Comparison of ENCODE assay signal across 9 cellular contexts in the genomic region with DNA sequence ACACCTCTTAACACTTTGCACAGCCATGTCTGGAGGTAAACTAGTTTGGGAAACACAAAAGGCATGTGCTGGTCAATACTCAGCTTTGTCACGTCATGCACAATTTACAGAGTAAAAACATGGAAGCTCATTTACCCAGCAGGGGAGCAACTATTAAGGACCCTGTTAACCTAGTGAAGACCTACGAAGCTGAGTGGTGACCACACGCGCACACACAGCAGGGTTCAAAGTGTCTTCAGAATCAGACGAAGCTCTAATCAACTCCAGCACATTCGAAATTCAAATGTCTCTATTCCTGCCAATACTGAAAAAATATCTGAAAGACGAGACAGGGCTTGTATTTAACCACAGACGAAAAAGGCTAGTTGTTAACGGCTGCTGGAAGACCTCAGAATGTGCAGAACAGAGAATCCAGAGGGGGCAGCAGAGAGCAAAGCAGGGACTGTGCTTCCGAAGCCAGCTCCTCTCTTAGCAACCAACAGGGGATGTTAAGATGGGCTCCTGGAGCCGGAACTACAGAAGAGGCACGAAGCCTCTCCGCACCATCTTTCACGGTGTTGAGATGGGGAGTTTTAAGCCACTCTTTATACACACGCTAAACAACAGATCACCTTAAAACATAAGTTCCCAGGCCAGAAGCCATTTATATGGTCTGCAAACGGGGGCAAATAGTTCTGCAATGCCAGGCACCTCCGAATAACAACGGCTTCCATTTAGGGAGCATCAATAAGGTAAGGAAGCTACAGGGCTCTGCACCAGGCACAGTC. TPM values are rescaled to one million over a fixed set of nuclear protein-coding genes. Genes with fewer than 3 reads are reported as not detected.
DNase-seq lines count a peak whose midpoint lies in the region; ATAC-seq and TF ChIP-seq lines count a peak whose summit lies in the region.
"Had no signal": no experiment of that assay in that cellular context is flagged by ENCODE, and none has a peak within 500 bp of the region (broad histone marks: within the 10 kb centered on the region; RNA-seq: fewer than 3 reads in every experiment).

No MANE protein-coding gene starts in this region.

- no peaks in the 10 kb centered on the region for H3K36me3 ChIP-seq in GM23338 (ENCODE audit: insufficient read depth)
- H3K36me3 ChIP-seq in neuronal stem cell (replicated peaks in 1 of 2; ENCODE audit: control insufficient read depth in 2 of 2, insufficient read depth in 2 of 2, low read length in 2 of 2) = no peaks in the 10 kb centered on the region
- no peaks in the 10 kb centered on the region for H3K36me3 ChIP-seq in stomach smooth muscle (ENCODE audit: control insufficient read depth in 2 of 2, insufficient read depth in 2 of 2, low read length in 2 of 2)

- peak overlapping the region; percentile 45; the same call in 1 of the 2 replicates for H3K27ac Mint-ChIP-seq in GM23338

- H3K27me3 Mint-ChIP-seq in GM23338 (ENCODE audit: insufficient read depth, low read depth, poor library complexity) = no peaks in the 10 kb centered on the region

- H2AFZ ChIP-seq in GM23338 (no peak overlapping the region), neuronal stem cell (ENCODE audit: low read length) (peak overlapping the region; percentile 87)

- TF ChIP-seq CTCF in GM23338 (conservative IDR thresholded peaks at IDR 0.05; ENCODE audit: low read depth in 2 of 2) (peak; percentile 90 to 97), foreskin keratinocyte (conservative IDR thresholded peaks at IDR 0.05) (peak; percentile 98)

- H2BK12ac ChIP-seq in neuronal stem cell (ENCODE audit: low read length) = no peak overlapping the region

- H3K4me2 ChIP-seq in GM23338 (peak overlapping the region; percentile 56), neuronal stem cell (ENCODE audit: insufficient read depth, low read length, poor library complexity, severe bottlenecking) (peak overlapping the region; percentile 42)

- H3K79me1 ChIP-seq in neuronal stem cell (ENCODE audit: low read depth, low read length) = no peaks in the 10 kb centered on the region

- H3K27ac ChIP-seq in GM23338 (ENCODE audit: low read depth) (no peak overlapping the region), foreskin keratinocyte (no peak overlapping the region), neuronal stem cell (replicated peaks; ENCODE audit: low read length) (no peak overlapping the region), stomach smooth muscle (ENCODE audit: low read length) (no peak overlapping the region)

- H3K27me3 ChIP-seq in GM23338 (ENCODE audit: insufficient read depth) = no peaks in the 10 kb centered on the region
- no peaks in the 10 kb centered on the region for H3K27me3 ChIP-seq in foreskin keratinocyte
- H3K27me3 ChIP-seq in neuronal stem cell (ENCODE audit: control insufficient read depth in 3 of 3, insufficient read depth in 3 of 3, low read depth in 1 of 3, low read length in 3 of 3) = no peaks in the 10 kb centered on the region
- H3K27me3 ChIP-seq in stomach smooth muscle (ENCODE audit: control insufficient read depth in 1 of 2, insufficient read depth in 2 of 2, low read length in 2 of 2) = no peaks in the 10 kb centered on the region

- H3K4me3 Mint-ChIP-seq in GM23338 = peak overlapping the region; percentile 66

- no peak overlapping the region for H3K14ac ChIP-seq in neuronal stem cell (ENCODE audit: low read length)

- H4K8ac ChIP-seq in neuronal stem cell (ENCODE audit: low read depth, low read length) = no peak overlapping the region

- no peaks in the 10 kb centered on the region for H3F3A ChIP-seq in GM23338 (replicated peaks; ENCODE audit: low read depth)

- DNase-seq in DMS153 (lab: John Stamatoyannopoulos, UW) (peak; percentile 72), GM23338 (ENCODE audit: low spot score) (peak; percentile 96), M059J (ENCODE audit: low read depth) (peak; percentile 84), SHP77 (lab: John Stamatoyannopoulos, UW) (peak; percentile 81 to 83), foreskin keratinocyte (peak; percentile 68 to 86), neuronal stem cell (ENCODE audit: low spot score) (peak; percentile 81)
- peak; percentile 60 for DNase-seq in activated effector memory CD4-positive, alpha-beta T cell treated with Interleukin-2 at 50 U/mL for 16 hours

- peaks cover 10% of the 10 kb centered on the region; the same call in 1 of the 2 replicates for H4K20me1 ChIP-seq in GM23338 (replicated peaks; ENCODE audit: insufficient read depth)

- no peaks in the 10 kb centered on the region for H3K36me3 Mint-ChIP-seq in GM23338 (ENCODE audit: low read depth)

- H2BK120ac ChIP-seq in neuronal stem cell (ENCODE audit: low read depth, low read length) = no peak overlapping the region

- no peak overlapping the region for H3K9ac ChIP-seq in neuronal stem cell (ENCODE audit: low read depth, low read length, poor library complexity)
- H3K9ac ChIP-seq in stomach smooth muscle (ENCODE audit: low read length in 2 of 2) = peak overlapping the region in 1 of 2 donors; percentile 36

- H2BK15ac ChIP-seq in neuronal stem cell (ENCODE audit: low read length) = no peak overlapping the region

- 0 out of 2 replicates have a peak overlapping the region, but pooled peaks have one; percentile 26 for H3K4me3 ChIP-seq in GM23338
- peak overlapping the region in 1 of 2 donors; percentile 40 for H3K4me3 ChIP-seq in neuronal stem cell (ENCODE audit: low read length in 2 of 2)
- peak overlapping the region; percentile 46 to 60 for H3K4me3 ChIP-seq in stomach smooth muscle (ENCODE audit: low read length in 2 of 2)
- H3K4me3 ChIP-seq: skin epidermis had no signal

- H3K9me3 Mint-ChIP-seq in GM23338 = no peaks in the 10 kb centered on the region; the same call in 2 of the 3 replicates

- H4K91ac ChIP-seq in neuronal stem cell (ENCODE audit: low read depth, low read length, poor library complexity) = no peak overlapping the region

- no peaks in the 10 kb centered on the region for H3K9me2 ChIP-seq in GM23338 (ENCODE audit: insufficient read depth)

- no peak overlapping the region for H2BK5ac ChIP-seq in neuronal stem cell (ENCODE audit: low read length)

- H3K79me2 ChIP-seq in GM23338 (replicated peaks; ENCODE audit: insufficient read depth) = peaks cover 23% of the 10 kb centered on the region

- H3K9me3 ChIP-seq in neuronal stem cell (replicated peaks in 1 of 2; ENCODE audit: control insufficient read depth in 2 of 2, insufficient read depth in 1 of 2, low read depth in 1 of 2, low read length in 2 of 2) (no peaks in the 10 kb centered on the region), stomach smooth muscle (ENCODE audit: control insufficient read depth in 2 of 2, low read length in 2 of 2) (no peaks in the 10 kb centered on the region)

- ATAC-seq in GM23338 = peak; percentile 96
- peak; percentile 90 for ATAC-seq in foreskin keratinocyte

- WGBS in neuronal stem cell (ENCODE audit: extremely low coverage in 2 of 2, insufficient read length in 2 of 2, insufficient replicate concordance in 1 of 2), 2 donors = no CpG with 5 or more reads among the region's 18 CpGs

- H3K4me1 Mint-ChIP-seq in GM23338 = peaks cover 18% of the 10 kb centered on the region; the same call in 2 of the 3 replicates

- H3K23ac ChIP-seq in neuronal stem cell (ENCODE audit: low read depth, low read length, poor library complexity) = no peak overlapping the region

- H3K4ac ChIP-seq in neuronal stem cell (ENCODE audit: low read length) = no peak overlapping the region

- H3K18ac ChIP-seq in neuronal stem cell (ENCODE audit: low read length) = no peak overlapping the region

- H3K4me1 ChIP-seq in GM23338 (ENCODE audit: insufficient read depth) (peaks cover 8% of the 10 kb centered on the region), foreskin keratinocyte (peaks cover 12% of the 10 kb centered on the region), neuronal stem cell (ENCODE audit: control insufficient read depth in 2 of 2, insufficient read depth in 1 of 2, low read depth in 1 of 2, low read length in 2 of 2) (peaks cover 3 to 4% of the 10 kb centered on the region in 2 donors), stomach smooth muscle (ENCODE audit: control insufficient read depth, insufficient read depth, low read length) (peaks cover 5% of the 10 kb centered on the region)

- no peak overlapping the region for H2AK5ac ChIP-seq in neuronal stem cell (ENCODE audit: low read depth, low read length)

TF ChIP-seq in GM23338, 12 proteins besides CTCF, POLR2A, EP300 and RAD21 (continues in another document):
- no peak for TF ChIP-seq NANOG (IDR thresholded peaks at IDR 0.05; ENCODE audit: borderline replicate concordance)
- TF ChIP-seq EZH2phosphoT487 (IDR thresholded peaks at IDR 0.05; ENCODE audit: unreplicated experiment) = no peak

RNA-seq across cellular contexts. Expression of gene CMTM4, which starts 45.7 kb away (rescaled TPM):
- 54.1 and 77.0 TPM in 2 replicates for total RNA-seq in GM23338 (2014; rRNA removed; shearing (Covaris generic))
- polyA plus RNA-seq in GM23338 (2016; fragmentation: Nextera tagmentation; extraction: Ambion mirVana) = 14.1 and 14.4 TPM in 2 replicates
- total RNA-seq in M059J (2014; rRNA removed; shearing (Covaris generic)) = 15.2 and 18.4 TPM in 2 replicates
- total RNA-seq in foreskin keratinocyte = 18.8 and 20.3 TPM in 2 replicates
- 5.4 and 6.6 TPM in 2 replicates for polyA plus RNA-seq in foreskin keratinocyte
- polyA plus RNA-seq in neuronal stem cell (2013, experiment 1 of 2) = 17.4 TPM
- polyA plus RNA-seq in neuronal stem cell (2013, experiment 2 of 2) = 17.4 TPM

RNA-seq across cellular contexts. Expression of gene CMTM3, which starts 46.4 kb away (rescaled TPM):
- total RNA-seq in GM23338 (2014; rRNA removed; shearing (Covaris generic)) = 16.4 and 20.0 TPM in 2 replicates
- polyA plus RNA-seq in GM23338 (2016; fragmentation: Nextera tagmentation; extraction: Ambion mirVana) (16.6 and 17.5 TPM in 2 replicates), foreskin keratinocyte (32.8 and 33.9 TPM in 2 replicates)
- total RNA-seq in M059J (2014; rRNA removed; shearing (Covaris generic)) = 28.9 and 33.6 TPM in 2 replicates
- total RNA-seq in foreskin keratinocyte = 22.1 and 23.8 TPM in 2 replicates
- polyA plus RNA-seq in neuronal stem cell (2013, experiment 1 of 2) = 92.9 TPM
- polyA plus RNA-seq in neuronal stem cell (2013, experiment 2 of 2) = 91.8 TPM
